7 cellular contexts compared by ENCODE assay signal in genomic region chr9:129610193-129610472, GRCh38. TPM values are rescaled to one million over a fixed set of nuclear protein-coding genes. Genes with fewer than 3 reads are reported as not detected.
DNase-seq lines count a peak whose midpoint lies in the region.

No MANE protein-coding gene starts in this region.

- H3K4me1 Mint-ChIP-seq in immature natural killer cell, result peaks cover 29 to 39% of the 10 kb centered on the region in 2 donors

- peaks cover 4 to 12% (median 5%) of the 10 kb centered on the region in 3 donors for H3K27me3 Mint-ChIP-seq in immature natural killer cell (ENCODE audit: low read depth in 3 of 3)

- H3K36me3 ChIP-seq in HUES48 (ENCODE audit: control insufficient read depth, insufficient read depth, low read length) (no peaks in the 10 kb centered on the region), adipocyte (ENCODE audit: control insufficient read depth, insufficient read depth, low read length, severe bottlenecking) (no peaks in the 10 kb centered on the region), subcutaneous abdominal adipose tissue (ENCODE audit: control insufficient read depth in 5 of 5, insufficient read depth in 5 of 5, low read length in 5 of 5) (no peaks in the 10 kb centered on the region)

- H3K9ac ChIP-seq in HUES48 (ENCODE audit: low read depth, low read length) (no peak overlapping the region), adipocyte (ENCODE audit: low read length) (peak overlapping the region; percentile 97), subcutaneous abdominal adipose tissue (ENCODE audit: low read length in 5 of 5) (peak overlapping the region in 2 of 5 donors; percentile 61 to 82)

- no peak overlapping the region for H3K27ac ChIP-seq in HUES48 (ENCODE audit: low read depth, low read length)
- peak overlapping the region; percentile 62 for H3K27ac ChIP-seq in subcutaneous abdominal adipose tissue (ENCODE audit: low read depth, low read length)

- no peaks in the 10 kb centered on the region for H3K9me3 Mint-ChIP-seq in immature natural killer cell

- no peaks in the 10 kb centered on the region for H3K36me3 Mint-ChIP-seq in immature natural killer cell

- DNase-seq in adipocyte (ENCODE audit: low read depth) (no peak), immature natural killer cell (no peak), HCEC 1CT (no peak), superior temporal gyrus (ENCODE audit: extremely low spot score) (no peak)
- DNase-seq in activated CD4-positive, CD25-positive, alpha-beta regulatory T cell treated with anti-CD3 and anti-CD28 coated beads, Interleukin-2, amount 50 U/mL, for 72 hours, result no peak

- H3K4me3 Mint-ChIP-seq in immature natural killer cell, result peak overlapping the region; percentile 36 to 86 (median 78)

- H3K27me3 ChIP-seq in HUES48 (ENCODE audit: control insufficient read depth, insufficient read depth, low read length) (peaks cover 10% of the 10 kb centered on the region), adipocyte (replicated peaks; ENCODE audit: control insufficient read depth, insufficient read depth, low read length) (no peaks in the 10 kb centered on the region), subcutaneous abdominal adipose tissue (ENCODE audit: control insufficient read depth in 5 of 5, insufficient read depth in 4 of 5, low read length in 5 of 5) (peaks cover 0 to 4% (median 0%) of the 10 kb centered on the region in 5 donors)

- H3K27ac Mint-ChIP-seq in immature natural killer cell, result peak overlapping the region in 2 of 6 donors; percentile 83 to 96

- peak overlapping the region; percentile 65; the same call in 1 of the 2 replicates for H3K4me3 ChIP-seq in HUES48 (ENCODE audit: low read depth, low read length)
- peak overlapping the region; percentile 86 for H3K4me3 ChIP-seq in adipocyte (ENCODE audit: low read length)
- peak overlapping the region in 4 of 5 donors; percentile 60 to 76 (median 62) for H3K4me3 ChIP-seq in subcutaneous abdominal adipose tissue (ENCODE audit: low read depth in 1 of 5, low read length in 5 of 5)

- H3K4me1 ChIP-seq in HUES48 (ENCODE audit: control insufficient read depth, insufficient read depth, low read length) (peaks cover 17% of the 10 kb centered on the region; the same call in 1 of the 2 replicates), adipocyte (ENCODE audit: control insufficient read depth, insufficient read depth, low read length) (peaks cover 15% of the 10 kb centered on the region), subcutaneous abdominal adipose tissue (ENCODE audit: control insufficient read depth in 5 of 5, insufficient read depth in 5 of 5, low read length in 5 of 5) (peaks cover 3 to 42% (median 35%) of the 10 kb centered on the region in 5 donors)

- no peaks in the 10 kb centered on the region for H3K9me3 ChIP-seq in HUES48 (ENCODE audit: control insufficient read depth, insufficient read depth, low read length)
- H3K9me3 ChIP-seq in adipocyte (ENCODE audit: control insufficient read depth, low read length), result no peaks in the 10 kb centered on the region
- no peaks in the 10 kb centered on the region for H3K9me3 ChIP-seq in subcutaneous abdominal adipose tissue (ENCODE audit: control insufficient read depth in 5 of 5, low read length in 5 of 5)

RNA-seq across cellular contexts. Expression of gene C9orf50, which starts 10.8 kb away (rescaled TPM):
- polyA plus RNA-seq in immature natural killer cell, result not detected

RNA-seq across cellular contexts. Expression of gene NTMT1, which starts 15.8 kb away (rescaled TPM):
- polyA plus RNA-seq in immature natural killer cell, result 10 to 100 TPM; 33.8 to 41.3 (median 35.8) TPM

RNA-seq across cellular contexts. Expression of gene ASB6, which starts 31.8 kb away (rescaled TPM):
- 10 to 100 TPM; 13.9 to 26.6 (median 19.9) TPM for polyA plus RNA-seq in immature natural killer cell

RNA-seq across cellular contexts. Expression of gene PRRX2, which starts 55.3 kb away (rescaled TPM):
- polyA plus RNA-seq in immature natural killer cell, result under 1 TPM in 1 of 3 donors, not detected in 2; 0.18 TPM
